In genomic region chr6:44006123-44006871, GRCh38 we compare ENCODE assay signal across 1 cellular context.
A peak's percentile ranks its signal among the peaks of the same experiment; 100 is the strongest.
TF ChIP-seq lines count a peak whose summit lies in the region.

No MANE protein-coding gene starts in this region.

TF ChIP-seq in HepG2, 621 proteins besides CTCF, POLR2A, EP300 and RAD21 (continued from another document):
- no peak for TF ChIP-seq ZFP36 (IDR thresholded peaks at IDR 0.05; ENCODE audit: borderline replicate concordance, low read depth, low read length, partially characterized antibody)
- no peak for TF ChIP-seq CHD2 (IDR thresholded peaks at IDR 0.05; ENCODE audit: low read depth, low read length)
- TF ChIP-seq LCORL (IDR thresholded peaks at IDR 0.05), result no peak
- peak; percentile 39; the same call in 1 of the 2 replicates for TF ChIP-seq LCORL (CRISPR knock-in tag; IDR thresholded peaks at IDR 0.05)
- TF ChIP-seq ZNF687 (CRISPR knock-in tag; IDR thresholded peaks at IDR 0.05), result peak; percentile 65
- peak; percentile 91 for TF ChIP-seq PATZ1 (CRISPR knock-in tag; IDR thresholded peaks at IDR 0.05)
- peak; percentile 66 for TF ChIP-seq NR2F6 (IDR thresholded peaks at IDR 0.05)
- peak; percentile 41; the same call in 1 of the 2 replicates for TF ChIP-seq NR2F6 (CRISPR knock-in tag; IDR thresholded peaks at IDR 0.05)
- no peak for TF ChIP-seq ETV5 (CRISPR knock-in tag; IDR thresholded peaks at IDR 0.05; ENCODE audit: borderline replicate concordance)
- TF ChIP-seq PAXIP1 (CRISPR knock-in tag; conservative IDR thresholded peaks at IDR 0.05), result peak; percentile 77
- TF ChIP-seq ZMYM3 (CRISPR knock-in tag; IDR thresholded peaks at IDR 0.05), result peak; percentile 12; the same call in 1 of the 2 replicates
- peak; percentile 72; the same call in 1 of the 2 replicates for TF ChIP-seq MTERF4 (CRISPR knock-in tag; IDR thresholded peaks at IDR 0.05)
- 0 out of 2 replicates have a peak, but pooled peaks have one; percentile 23 for TF ChIP-seq SP5 (CRISPR knock-in tag; IDR thresholded peaks at IDR 0.05; ENCODE audit: borderline replicate concordance, low read depth)
- TF ChIP-seq HNF1B (CRISPR knock-in tag; IDR thresholded peaks at IDR 0.05), result peak; percentile 76; the same call in 1 of the 2 replicates
